ENCODE assay signal across 10 cellular contexts in the genomic region with DNA sequence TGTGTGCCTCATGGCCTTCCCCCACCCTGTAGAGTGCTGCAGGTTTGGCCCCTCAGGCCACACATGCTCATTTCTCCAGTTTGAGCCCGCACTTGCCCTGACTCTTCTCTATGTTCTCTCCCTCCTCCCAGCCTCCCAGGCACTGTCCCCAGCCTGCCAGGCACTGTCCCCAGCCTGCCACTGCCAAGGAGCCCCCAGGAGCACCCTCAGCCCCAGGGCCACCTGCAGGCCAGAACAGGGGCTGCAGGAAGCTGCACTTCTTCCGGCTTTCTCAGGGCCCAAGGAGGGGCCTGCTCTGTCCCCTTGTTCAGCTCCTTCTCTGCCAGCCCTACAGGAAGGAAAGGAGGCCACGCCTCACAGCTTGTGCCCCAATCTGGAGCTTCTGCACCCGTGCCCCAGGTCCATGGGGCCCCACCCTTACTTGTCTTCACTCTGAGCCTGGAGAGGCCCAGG. TPM values are rescaled to one million over a fixed set of nuclear protein-coding genes. Genes with fewer than 3 reads are reported as not detected.
DNase-seq lines count a peak whose midpoint lies in the region; TF ChIP-seq lines count a peak whose summit lies in the region.
"Had no signal": no experiment of that assay in that cellular context is flagged by ENCODE, and none has a peak within 500 bp of the region (broad histone marks: within the 10 kb centered on the region; RNA-seq: fewer than 3 reads in every experiment).

No MANE protein-coding gene starts in this region.

- H3K9me3 Mint-ChIP-seq in chondrocyte (ENCODE audit: low read depth) = no peaks in the 10 kb centered on the region
- no peaks in the 10 kb centered on the region for H3K9me3 Mint-ChIP-seq in T-helper 2 cell treated with Interferon-gamma antibody and Interleukin-4, amounts not matched to agents 5 μg/mL and 100 μg/mL, for 36 hours

- H3K4me1 Mint-ChIP-seq in chondrocyte (ENCODE audit: low read depth) = peaks cover 35% of the 10 kb centered on the region
- H3K4me1 Mint-ChIP-seq in T-helper 2 cell treated with Interferon-gamma antibody and Interleukin-4, amounts not matched to agents 5 μg/mL and 100 μg/mL, for 36 hours (ENCODE audit: low read depth) = no peaks in the 10 kb centered on the region

- H3K27ac Mint-ChIP-seq in chondrocyte (ENCODE audit: unreplicated experiment) = peak overlapping the region; percentile 93
- H3K27ac Mint-ChIP-seq in T-helper 2 cell treated with Interferon-gamma antibody and Interleukin-4, amounts not matched to agents 5 μg/mL and 100 μg/mL, for 36 hours = no peak overlapping the region
- H3K27ac Mint-ChIP-seq: nephron had no signal

- no peak overlapping the region for H3K9ac ChIP-seq in HUES64 (ENCODE audit: low read depth, low read length)

- H3K4me3 ChIP-seq in HUES64 (ENCODE audit: low read length) (no peak overlapping the region), osteoblast (ENCODE audit: insufficient read depth, low read length) (no peak overlapping the region)

- peak overlapping the region; percentile 10 for H3K4me2 ChIP-seq in osteoblast (ENCODE audit: insufficient read depth, low read length)

- peak overlapping the region; percentile 90 for H2AFZ ChIP-seq in osteoblast (ENCODE audit: low read length)

- 52% methylated on average over 4 of the region's 4 CpGs for WGBS in HUES64

- H3K4me3 Mint-ChIP-seq in chondrocyte (ENCODE audit: unreplicated experiment) = peak overlapping the region; percentile 35
- H3K4me3 Mint-ChIP-seq in T-helper 2 cell treated with Interferon-gamma antibody and Interleukin-4, amounts not matched to agents 5 μg/mL and 100 μg/mL, for 36 hours = no peak overlapping the region
- H3K4me3 Mint-ChIP-seq: nephron had no signal

- peak; percentile 42; the same call in 2 of the 3 replicates for TF ChIP-seq CTCF in GM12872 (IDR thresholded peaks at IDR 0.05; ENCODE audit: insufficient read depth, low read depth, low read length)
- peak; percentile 71 for TF ChIP-seq CTCF in chondrocyte (IDR thresholded peaks at IDR 0.05)
- peak; percentile 28 for TF ChIP-seq CTCF in osteoblast (IDR thresholded peaks at IDR 0.05; ENCODE audit: extremely low read depth, low read depth, low read length)

- H4K20me1 ChIP-seq in osteoblast (ENCODE audit: insufficient read depth, low read length) = no peaks in the 10 kb centered on the region

- H3K79me2 ChIP-seq in osteoblast (ENCODE audit: insufficient read depth, low read length) = no peaks in the 10 kb centered on the region

- DNase-seq in chondrocyte (ENCODE audit: low spot score) (no peak), osteoblast (ENCODE audit: insufficient read length, low spot score, missing footprints) (peak; percentile 62), NCI-H187 treated with DMSO at 0.1 percent for 48 hours (lab: John Stamatoyannopoulos, UW) (no peak), AG08396 (ENCODE audit: low spot score) (no peak), foreskin melanocyte (no peak)
- DNase-seq in T-helper 2 cell treated with Interferon-gamma antibody and Interleukin-4, amounts not matched to agents 5 μg/mL and 100 μg/mL, for 36 hours (ENCODE audit: low spot score) = no peak
- DNase-seq: NCI-H526 had no signal

- H3K36me3 Mint-ChIP-seq in chondrocyte (ENCODE audit: low read depth) = no peaks in the 10 kb centered on the region
- no peaks in the 10 kb centered on the region for H3K36me3 Mint-ChIP-seq in T-helper 2 cell treated with Interferon-gamma antibody and Interleukin-4, amounts not matched to agents 5 μg/mL and 100 μg/mL, for 36 hours (ENCODE audit: low read depth)

- H3K27ac ChIP-seq in HUES64 (ENCODE audit: low read depth, low read length) (peak overlapping the region; percentile 41; the same call in 1 of the 2 replicates), osteoblast (ENCODE audit: low read depth, low read length) (peak overlapping the region; percentile 45)

- peaks cover 15% of the 10 kb centered on the region; the same call in 1 of the 2 replicates for H3K4me1 ChIP-seq in HUES64 (ENCODE audit: insufficient read depth, low read length)
- peaks cover 20% of the 10 kb centered on the region for H3K4me1 ChIP-seq in osteoblast (ENCODE audit: insufficient read depth, low read length)

- H3K36me3 ChIP-seq in HUES64 (ENCODE audit: insufficient read depth, low read length) (no peaks in the 10 kb centered on the region), osteoblast (ENCODE audit: insufficient read depth, low read length) (no peaks in the 10 kb centered on the region)

- H3K9me3 ChIP-seq in HUES64 (ENCODE audit: insufficient read depth, low read depth, low read length) (peaks cover 5% of the 10 kb centered on the region; the same call in 1 of the 2 replicates), osteoblast (ENCODE audit: low read depth, low read length) (no peaks in the 10 kb centered on the region)

- no peaks in the 10 kb centered on the region for H3K27me3 ChIP-seq in HUES64 (ENCODE audit: insufficient read depth, low read length)
- H3K27me3 ChIP-seq in osteoblast (ENCODE audit: insufficient read depth, low read length) = peaks cover 9% of the 10 kb centered on the region

- H3K27me3 Mint-ChIP-seq in chondrocyte (ENCODE audit: low read depth) = no peaks in the 10 kb centered on the region
- H3K27me3 Mint-ChIP-seq in T-helper 2 cell treated with Interferon-gamma antibody and Interleukin-4, amounts not matched to agents 5 μg/mL and 100 μg/mL, for 36 hours (ENCODE audit: low read depth) = no peaks in the 10 kb centered on the region

RNA-seq across cellular contexts. Expression of gene CYP26B1, which starts 31.6 kb away (rescaled TPM):
- polyA plus RNA-seq in HUES64 (2013, experiment 1 of 2) = 1.9 TPM
- polyA plus RNA-seq in HUES64 (2013, experiment 2 of 2) = 3.2 TPM
- total RNA-seq in chondrocyte (2.7 to 4.9 TPM (median 4.7 TPM) in 3 replicates), osteoblast (under 0.01 TPM in 2 replicates)
